20 cellular contexts compared by ENCODE assay signal in the genomic region with DNA sequence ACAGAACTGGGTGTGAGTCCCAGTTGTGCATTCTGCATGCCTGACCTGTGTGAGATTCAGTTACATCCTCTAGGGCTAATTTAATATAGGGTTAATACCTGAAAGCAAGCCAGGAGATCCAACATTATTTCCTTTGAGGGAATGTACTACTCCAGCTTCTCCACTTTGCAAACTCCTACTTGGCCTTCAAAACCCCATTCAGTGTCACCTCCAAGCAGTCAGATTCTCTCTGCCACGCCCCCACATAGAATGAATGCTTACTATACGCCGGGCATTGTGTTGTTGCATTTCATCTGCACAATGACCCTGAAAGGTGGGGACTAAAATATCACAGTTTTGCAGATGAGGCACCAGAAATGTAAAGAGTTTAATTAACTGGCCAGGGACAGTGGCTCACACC. TPM values are rescaled to one million over a fixed set of nuclear protein-coding genes. Genes with fewer than 3 reads are reported as not detected.
DNase-seq lines count a peak whose midpoint lies in the region; ATAC-seq and TF ChIP-seq lines count a peak whose summit lies in the region.
"Had no signal": no experiment of that assay in that cellular context is flagged by ENCODE, and none has a peak within 500 bp of the region (broad histone marks: within the 10 kb centered on the region; RNA-seq: fewer than 3 reads in every experiment).

No MANE protein-coding gene starts in this region.

- POLR2A ChIA-PET in activated CD4-positive, alpha-beta memory T cell treated with anti-CD3 and anti-CD28 coated beads, Interleukin-2, amount 10 ng/mL, durations not matched to agents 7 days and 5 days (lab: Charles Lee): interaction anchor here (1.7 kb wide), 1 partner anchor 11 kb away, joined by 4 read pairs; no protein-coding TSS in a partner anchor
- POLR2A ChIA-PET in activated CD4-positive, alpha-beta memory T cell treated with anti-CD3 and anti-CD28 coated beads for 36 hours (lab: Charles Lee): interaction anchor here (0.6 kb wide), 1 partner anchor 147 kb away, joined by 3 read pairs; no protein-coding TSS in a partner anchor
- POLR2A ChIA-PET in PC-9 (lab: Charles Lee; ENCODE audit: unreplicated experiment): no interaction called here

- H3K36me3 ChIP-seq in PC-9 (ENCODE audit: low read depth) (no peaks in the 10 kb centered on the region), osteoblast (ENCODE audit: insufficient read depth, low read length) (no peaks in the 10 kb centered on the region), MM.1S (replicated peaks; ENCODE audit: insufficient read depth, low read length) (no peaks in the 10 kb centered on the region)

- H3K4me2 ChIP-seq in PC-9: peak overlapping the region; percentile 71
- no peak overlapping the region for H3K4me2 ChIP-seq in osteoblast (ENCODE audit: insufficient read depth, low read length)
- no peak overlapping the region for H3K4me2 ChIP-seq in MM.1S (ENCODE audit: low read depth, low read length)

- H3K36me3 Mint-ChIP-seq in activated CD4-positive, alpha-beta memory T cell treated with anti-CD3 and anti-CD28 coated beads, Interleukin-2, amount 10 ng/mL, durations not matched to agents 7 days and 5 days (ENCODE audit: low read depth): peaks cover 4% of the 10 kb centered on the region
- no peaks in the 10 kb centered on the region for H3K36me3 Mint-ChIP-seq in activated CD4-positive, alpha-beta memory T cell treated with anti-CD3 and anti-CD28 coated beads for 36 hours
- no peaks in the 10 kb centered on the region for H3K36me3 Mint-ChIP-seq in natural killer cell
- H3K36me3 Mint-ChIP-seq: CD14-positive monocyte had no signal

- BruUV-seq in PC-9 (replicated peaks; lab: Mats Ljungman, UMichigan): no TSS peak

- no peak overlapping the region for H3K4me3 Mint-ChIP-seq in activated CD4-positive, alpha-beta memory T cell treated with anti-CD3 and anti-CD28 coated beads, Interleukin-2, amount 10 ng/mL, durations not matched to agents 7 days and 5 days
- H3K4me3 Mint-ChIP-seq in activated CD4-positive, alpha-beta memory T cell treated with anti-CD3 and anti-CD28 coated beads for 36 hours: no peak overlapping the region
- H3K4me3 Mint-ChIP-seq in natural killer cell: peak overlapping the region; percentile 25

- CTCF ChIA-PET in activated CD4-positive, alpha-beta memory T cell treated with anti-CD3 and anti-CD28 coated beads, Interleukin-2, amount 10 ng/mL, durations not matched to agents 7 days and 5 days (lab: Charles Lee): interaction anchor here (1.6 kb wide), 1 partner anchor 167 kb away, joined by 7 read pairs; no protein-coding TSS in a partner anchor
- CTCF ChIA-PET in activated CD4-positive, alpha-beta memory T cell treated with anti-CD3 and anti-CD28 coated beads for 36 hours (lab: Charles Lee): interaction anchor here (1.3 to 1.4 kb wide), 2 partner anchors 166 to 362 kb away, joined by 3 to 4 read pairs; no protein-coding TSS in a partner anchor
- CTCF ChIA-PET in PC-9 (lab: Charles Lee): no interaction called here

- ATAC-seq in natural killer cell (no peak), GM19397 (IDR thresholded peaks at IDR 0.05; ENCODE audit: unreplicated experiment) (no peak)

- H3K27me3 ChIP-seq in PC-9 (ENCODE audit: insufficient read depth, low read depth) (no peaks in the 10 kb centered on the region), osteoblast (ENCODE audit: insufficient read depth, low read length) (no peaks in the 10 kb centered on the region), MM.1S (replicated peaks; ENCODE audit: insufficient read depth, low read length) (peaks cover 19% of the 10 kb centered on the region)

- H3K4me1 Mint-ChIP-seq in activated CD4-positive, alpha-beta memory T cell treated with anti-CD3 and anti-CD28 coated beads, Interleukin-2, amount 10 ng/mL, durations not matched to agents 7 days and 5 days: peaks cover 34% of the 10 kb centered on the region
- peaks cover 23% of the 10 kb centered on the region for H3K4me1 Mint-ChIP-seq in activated CD4-positive, alpha-beta memory T cell treated with anti-CD3 and anti-CD28 coated beads for 36 hours (ENCODE audit: low read depth)
- H3K4me1 Mint-ChIP-seq in natural killer cell: peaks cover 7 to 29% of the 10 kb centered on the region in 2 donors

- peaks cover 23% of the 10 kb centered on the region for H3K27me3 Mint-ChIP-seq in activated CD4-positive, alpha-beta memory T cell treated with anti-CD3 and anti-CD28 coated beads, Interleukin-2, amount 10 ng/mL, durations not matched to agents 7 days and 5 days
- no peaks in the 10 kb centered on the region for H3K27me3 Mint-ChIP-seq in activated CD4-positive, alpha-beta memory T cell treated with anti-CD3 and anti-CD28 coated beads for 36 hours
- H3K27me3 Mint-ChIP-seq in natural killer cell (ENCODE audit: low read depth in 2 of 2): peaks cover 0 to 12% of the 10 kb centered on the region in 2 donors
- H3K27me3 Mint-ChIP-seq: CD8-positive, alpha-beta memory T cell had no signal

- H3K4me3 ChIP-seq in PC-9 (no peak overlapping the region), osteoblast (ENCODE audit: insufficient read depth, low read length) (no peak overlapping the region), MM.1S (ENCODE audit: low read length) (no peak overlapping the region)
- H3K4me3 ChIP-seq: GM23248 had no signal

- H3K4me1 ChIP-seq in PC-9 (replicated peaks; ENCODE audit: insufficient read depth) (peaks cover 42% of the 10 kb centered on the region), osteoblast (ENCODE audit: insufficient read depth, low read length) (no peaks in the 10 kb centered on the region), MM.1S (ENCODE audit: low read length) (no peaks in the 10 kb centered on the region)
- H3K4me1 ChIP-seq: Caco-2 had no signal

- H3K27ac Mint-ChIP-seq in activated CD4-positive, alpha-beta memory T cell treated with anti-CD3 and anti-CD28 coated beads, Interleukin-2, amount 10 ng/mL, durations not matched to agents 7 days and 5 days: peak overlapping the region; percentile 52
- no peak overlapping the region for H3K27ac Mint-ChIP-seq in activated CD4-positive, alpha-beta memory T cell treated with anti-CD3 and anti-CD28 coated beads for 36 hours
- H3K27ac Mint-ChIP-seq in natural killer cell: no peak overlapping the region
- H3K27ac Mint-ChIP-seq: B cell, CD14-positive monocyte had no signal

- no peaks in the 10 kb centered on the region for H3K9me3 ChIP-seq in PC-9 (ENCODE audit: insufficient read depth, low read depth)
- H3K9me3 ChIP-seq in osteoblast (ENCODE audit: low read depth, low read length): no peaks in the 10 kb centered on the region
- H3K9me3 ChIP-seq in MM.1S (replicated peaks; ENCODE audit: insufficient read depth, low read length): no peaks in the 10 kb centered on the region
- H3K9me3 ChIP-seq: Caco-2 had no signal

- H2AFZ ChIP-seq in PC-9 (no peak overlapping the region), osteoblast (ENCODE audit: low read length) (no peak overlapping the region), MM.1S (ENCODE audit: low read length) (no peak overlapping the region)
- H2AFZ ChIP-seq: GM23248 had no signal

- H3K9me2 ChIP-seq in PC-9 (ENCODE audit: insufficient read depth): no peaks in the 10 kb centered on the region
- H3K9me2 ChIP-seq in MM.1S (replicated peaks; ENCODE audit: insufficient read depth, low read length): no peaks in the 10 kb centered on the region

- H3K9ac ChIP-seq in MM.1S (ENCODE audit: low read length): no peak overlapping the region
- H3K9ac ChIP-seq: GM23248 had no signal

- DNase-seq in activated CD4-positive, alpha-beta memory T cell treated with anti-CD3 and anti-CD28 coated beads, Interleukin-2, amount 10 ng/mL, durations not matched to agents 7 days and 5 days: no peak
- DNase-seq in activated CD4-positive, alpha-beta memory T cell treated with anti-CD3 and anti-CD28 coated beads for 36 hours: no peak
- no peak for DNase-seq in PC-9
- DNase-seq in natural killer cell: no peak
- DNase-seq in osteoblast (ENCODE audit: insufficient read length, low spot score, missing footprints): peak; percentile 44
- DNase-seq in Ammon's horn (ENCODE audit: low spot score): no peak
- no peak for DNase-seq in MM.1S
- DNase-seq: ACHN; Caco-2; CD8-positive, alpha-beta memory T cell; DND-41; GDM1; GM23248; H7 had no signal

- intact Hi-C loops in activated CD4-positive, alpha-beta memory T cell treated with anti-CD3 and anti-CD28 coated beads for 36 hours (cut with micrococcal nuclease): no loop called here
- intact Hi-C loops in PC-9 (cut with micrococcal nuclease; ENCODE audit: unreplicated experiment) (no loop called here), natural killer cell (cut with micrococcal nuclease) (no loop called here)

- H3K27ac ChIP-seq in PC-9: peak overlapping the region; percentile 91
- no peak overlapping the region for H3K27ac ChIP-seq in osteoblast (ENCODE audit: low read depth, low read length)
- H3K27ac ChIP-seq in MM.1S (ENCODE audit: low read length): no peak overlapping the region
- H3K27ac ChIP-seq: GM23248 had no signal

- H3F3A ChIP-seq in PC-9 (ENCODE audit: insufficient read depth, low read depth): peaks cover 22% of the 10 kb centered on the region; the same call in 1 of the 2 replicates
- H3F3A ChIP-seq in MM.1S (ENCODE audit: insufficient read depth, low read length): no peaks in the 10 kb centered on the region

- no peak for TF ChIP-seq CTCF in PC-9 (conservative IDR thresholded peaks at IDR 0.05)
- TF ChIP-seq CTCF in natural killer cell (IDR thresholded peaks at IDR 0.05): no peak
- no peak for TF ChIP-seq CTCF in osteoblast (IDR thresholded peaks at IDR 0.05; ENCODE audit: extremely low read depth, low read depth, low read length)
- TF ChIP-seq CTCF in MM.1S (IDR thresholded peaks at IDR 0.05; ENCODE audit: low read length): no peak

- H3K79me2 ChIP-seq in PC-9 (ENCODE audit: low read depth): no peaks in the 10 kb centered on the region
- no peaks in the 10 kb centered on the region for H3K79me2 ChIP-seq in osteoblast (ENCODE audit: insufficient read depth, low read length)
- no peaks in the 10 kb centered on the region for H3K79me2 ChIP-seq in MM.1S (ENCODE audit: low read length)

- H4K20me1 ChIP-seq in PC-9 (ENCODE audit: insufficient read depth): no peaks in the 10 kb centered on the region
- H4K20me1 ChIP-seq in osteoblast (ENCODE audit: insufficient read depth, low read length): no peaks in the 10 kb centered on the region
- no peaks in the 10 kb centered on the region for H4K20me1 ChIP-seq in MM.1S (ENCODE audit: insufficient read depth, low read length)

- no peaks in the 10 kb centered on the region for H3K9me3 Mint-ChIP-seq in activated CD4-positive, alpha-beta memory T cell treated with anti-CD3 and anti-CD28 coated beads, Interleukin-2, amount 10 ng/mL, durations not matched to agents 7 days and 5 days
- no peaks in the 10 kb centered on the region for H3K9me3 Mint-ChIP-seq in activated CD4-positive, alpha-beta memory T cell treated with anti-CD3 and anti-CD28 coated beads for 36 hours
- no peaks in the 10 kb centered on the region for H3K9me3 Mint-ChIP-seq in natural killer cell
- H3K9me3 Mint-ChIP-seq: CD8-positive, alpha-beta memory T cell; IgD-negative memory B cell had no signal

RNA-seq across cellular contexts. Expression of a gene that starts 25.3 kb away (rescaled TPM):
- total RNA-seq in activated CD4-positive, alpha-beta memory T cell treated with anti-CD3 and anti-CD28 coated beads, Interleukin-2, amount 10 ng/mL, durations not matched to agents 7 days and 5 days: not detected
- not detected for total RNA-seq in activated CD4-positive, alpha-beta memory T cell treated with anti-CD3 and anti-CD28 coated beads for 36 hours
- total RNA-seq in PC-9 (2021) (not detected in 2 replicates), natural killer cell (not detected), osteoblast (not detected in 2 replicates)
- total RNA-seq: A172; B cell; Caco-2; CD8-positive, alpha-beta memory T cell; GM23248; HT1080 had no signal
